In the genomic region with DNA sequence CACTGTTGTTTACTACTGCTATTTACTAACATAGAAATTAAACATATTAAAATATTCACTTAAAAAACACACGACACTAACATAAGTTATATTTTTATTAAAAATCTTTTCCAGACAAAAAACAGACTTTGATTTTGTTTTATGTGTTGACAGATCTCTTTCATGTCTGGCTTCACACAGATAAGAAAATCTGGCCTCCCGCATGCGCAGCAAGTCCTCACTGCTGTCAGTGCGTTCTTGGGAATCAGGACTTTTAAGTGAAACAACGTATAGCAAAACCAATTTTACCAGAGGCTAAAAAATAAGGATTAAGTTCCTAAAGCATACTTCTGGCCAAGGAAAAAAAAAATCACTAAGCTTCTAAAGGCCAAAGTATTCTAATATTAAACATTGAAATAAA, we compare ENCODE assay signal across 9 cellular contexts. TPM values are rescaled to one million over a fixed set of nuclear protein-coding genes. Genes with fewer than 3 reads are reported as not detected.
DNase-seq lines count a peak whose midpoint lies in the region; ATAC-seq, FAIRE-seq and TF ChIP-seq lines count a peak whose summit lies in the region.
"Had no signal": no experiment of that assay in that cellular context is flagged by ENCODE, and none has a peak within 500 bp of the region (broad histone marks: within the 10 kb centered on the region; RNA-seq: fewer than 3 reads in every experiment).

No MANE protein-coding gene starts in this region.

- ATAC-seq in naive B cell (ENCODE audit: low read depth in 2 of 2) (no peak), GM18505 (IDR thresholded peaks at IDR 0.05; ENCODE audit: unreplicated experiment) (no peak)

- H3K27ac ChIP-seq in OCI-LY7 (ENCODE audit: low read depth, low read length, poor library complexity, severe bottlenecking) = peak overlapping the region; percentile 83
- no peak overlapping the region for H3K27ac ChIP-seq in substantia nigra (ENCODE audit: low read depth, low read length, poor library complexity, severe bottlenecking)

- H3K9me3 Mint-ChIP-seq in chondrocyte (ENCODE audit: low read depth) (no peaks in the 10 kb centered on the region), naive B cell (peaks cover 0 to 3% (median 0%) of the 10 kb centered on the region in 7 donors)

- peaks cover 63% of the 10 kb centered on the region for H3K36me3 ChIP-seq in OCI-LY7 (ENCODE audit: insufficient read depth, low read length)

- TF ChIP-seq CTCF in OCI-LY7 (conservative IDR thresholded peaks at IDR 0.05; ENCODE audit: low read length) (no peak), chondrocyte (IDR thresholded peaks at IDR 0.05) (no peak)

- no peak for FAIRE-seq in GM12892 (lab: Jason Lieb, UNC)

- H3K27ac Mint-ChIP-seq in chondrocyte (ENCODE audit: unreplicated experiment) = peak overlapping the region; percentile 99
- H3K27ac Mint-ChIP-seq in naive B cell = peak overlapping the region in 5 of 6 donors; percentile 98 to 100 (median 100)

- no peaks in the 10 kb centered on the region for H3K9me3 ChIP-seq in OCI-LY7 (ENCODE audit: low read length)

- H3K4me3 Mint-ChIP-seq in chondrocyte (ENCODE audit: unreplicated experiment) (peak overlapping the region; percentile 93), naive B cell (peak overlapping the region; percentile 91 to 97 (median 96))

- H3K27me3 Mint-ChIP-seq in chondrocyte (ENCODE audit: low read depth) (no peaks in the 10 kb centered on the region), naive B cell (no peaks in the 10 kb centered on the region)

- intact Hi-C loops in OCI-LY7 (cut with micrococcal nuclease; ENCODE audit: unreplicated experiment) = no loop called here

- H3K4me1 Mint-ChIP-seq in chondrocyte (ENCODE audit: low read depth) (peaks cover 66% of the 10 kb centered on the region), naive B cell (peaks cover 38 to 65% (median 59%) of the 10 kb centered on the region in 3 donors)

- no TSS peak for BruUV-seq in OCI-LY7 (replicated peaks; lab: Mats Ljungman, UMichigan)

- DNase-seq in DMS53 treated with DMSO at 0.1 percent for 48 hours (lab: John Stamatoyannopoulos, UW; ENCODE audit: unreplicated experiment) = peak; percentile 24
- DNase-seq in OCI-LY7 (ENCODE audit: low spot score) = peak; percentile 40
- no peak for DNase-seq in chondrocyte (ENCODE audit: low spot score)
- DNase-seq in naive B cell = no peak
- DNase-seq in GM12892 (ENCODE audit: insufficient read length) = no peak
- DNase-seq in islet precursor cell = no peak
- DNase-seq in substantia nigra (lab: John Stamatoyannopoulos, UW) = no peak

- H3K79me2 ChIP-seq in OCI-LY7 (ENCODE audit: insufficient read depth, low read depth, low read length) = peaks cover 78% of the 10 kb centered on the region

- no peaks in the 10 kb centered on the region for H3K9me2 ChIP-seq in OCI-LY7 (ENCODE audit: insufficient read depth, low read length)

- POLR2A ChIA-PET in OCI-LY7 (lab: Charles Lee) = interaction anchor here (0.6 to 1.6 kb wide), 6 partner anchors 8 to 545 kb away, joined by 3 to 4 read pairs (median 4); no protein-coding TSS in a partner anchor

- peaks cover 48% of the 10 kb centered on the region for H3K4me1 ChIP-seq in OCI-LY7 (ENCODE audit: insufficient read depth, low read length, poor library complexity, severe bottlenecking)

- H3K36me3 Mint-ChIP-seq in chondrocyte (ENCODE audit: low read depth) (no peaks in the 10 kb centered on the region), naive B cell (no peaks in the 10 kb centered on the region)

- H2AFZ ChIP-seq in OCI-LY7 (ENCODE audit: low read length) = no peak overlapping the region

- TF ChIP-seq POLR2A in GM18505 (IDR thresholded peaks at IDR 0.05; ENCODE audit: borderline replicate concordance, extremely low read depth, insufficient read depth, insufficient read length) (no peak), GM12892 (IDR thresholded peaks at IDR 0.05; ENCODE audit: low read depth, low read length) (no peak)

- peak overlapping the region; percentile 74 for H3K4me3 ChIP-seq in OCI-LY7 (ENCODE audit: low read depth, low read length, poor library complexity, severe bottlenecking)

- peaks cover 39% of the 10 kb centered on the region for H4K20me1 ChIP-seq in OCI-LY7 (ENCODE audit: insufficient read depth, low read length)

- CTCF ChIA-PET in OCI-LY7 (lab: Charles Lee; ENCODE audit: unreplicated experiment) = no interaction called here

- H3K4me2 ChIP-seq in OCI-LY7 (ENCODE audit: low read length) = peak overlapping the region; percentile 65

RNA-seq across cellular contexts. Expression of a gene that starts 1.2 kb away (rescaled TPM):
- total RNA-seq in OCI-LY7 (2014; rRNA removed; shearing (Covaris generic)) = 98.2 and 112 TPM in 2 replicates
- total RNA-seq in OCI-LY7 (2022) (105 and 106 TPM in 2 replicates), chondrocyte (39.0 to 45.7 TPM (median 40.6 TPM) in 3 replicates)
- polyA plus RNA-seq in naive B cell (ENCODE audit: low read depth in 6 of 6) = 10 to 100 TPM; 71.1 to 82.0 (median 74.5) TPM
- 133 TPM for polyA plus RNA-seq in GM12892 (2012; ENCODE audit: missing spikeins)

RNA-seq across cellular contexts. Expression of a gene that starts 6.0 kb away (rescaled TPM):
- total RNA-seq in OCI-LY7 (2014; rRNA removed; shearing (Covaris generic)) = 8.5 and 9.7 TPM in 2 replicates
- 18.9 and 19.9 TPM in 2 replicates for total RNA-seq in OCI-LY7 (2022)
- 10.9 to 15.5 TPM (median 12.4 TPM) in 3 replicates for total RNA-seq in chondrocyte
- polyA plus RNA-seq in naive B cell (ENCODE audit: low read depth in 6 of 6) = 10 to 100 TPM in 5 of 6 donors, 1 to 10 TPM in 1; 7.9 to 14.9 (median 11.5) TPM
- polyA plus RNA-seq in GM12892 (2012; ENCODE audit: missing spikeins) = 7.0 TPM

RNA-seq across cellular contexts. Expression of a gene that starts 24.5 kb away (rescaled TPM):
- total RNA-seq in OCI-LY7 (2014; rRNA removed; shearing (Covaris generic)) = not detected in 2 replicates
- total RNA-seq in OCI-LY7 (2022) (not detected in 2 replicates), chondrocyte (not detected in 3 replicates)
- polyA plus RNA-seq in naive B cell (ENCODE audit: low read depth in 6 of 6) = not detected
- polyA plus RNA-seq in GM12892 (2012; ENCODE audit: missing spikeins) = not detected
- total RNA-seq: M059J had no signal

Comparison
In these comparisons a context has a peak if more than half of its experiments do, and no peak if none do; other contexts are left out.
1. DNase-seq: peak in DMS53 treated with DMSO at 0.1 percent for 48 hours (single experiment) and OCI-LY7 (single experiment); none in chondrocyte (single experiment), naive B cell (single experiment), GM12892 (single experiment), islet precursor cell (single experiment) and substantia nigra (0 of 49).